Comparison of ENCODE assay signal across 24 cellular contexts in genomic region chr1:236845830-236846229, GRCh38.
"Had no signal": no experiment of that assay in that cellular context is flagged by ENCODE, and none has a peak within 500 bp of the region (broad histone marks: within the 10 kb centered on the region; RNA-seq: fewer than 3 reads in every experiment).

No MANE protein-coding gene starts in this region.

- DNase-seq: activated B cell treated with CpG ODN at 0.5 μM for 24 hours; activated CD4-positive, alpha-beta T cell treated with anti-CD3 and anti-CD28 coated beads, Interleukin-2, amount 50 U/mL, for 1 hour; activated CD8-positive, alpha-beta T cell treated with anti-CD3 and anti-CD28 coated beads for 36 hours; activated naive CD8-positive, alpha-beta T cell treated with anti-CD3 and anti-CD28 coated beads, Interleukin-2, amount 50 U/mL, for 24 hours; activated T-cell treated with anti-CD3 and anti-CD28 coated beads, Interleukin-2, amount 50 U/mL, for 4 hours; dermis blood vessel endothelial cell; effector CD4-positive, alpha-beta T cell; foreskin melanocyte; hypothalamus; immature natural killer cell; kidney; naive B cell; nephron progenitor cell; retina; spleen; stimulated activated naive CD4-positive, alpha-beta T cell; T-helper 1 cell; transverse colon had no signal

- ATAC-seq: activated CD8-positive, alpha-beta T cell treated with anti-CD3 and anti-CD28 coated beads for 36 hours; activated naive CD8-positive, alpha-beta T cell treated with anti-CD3 and anti-CD28 coated beads, Interleukin-2, amount 50 U/mL, for 24 hours; activated T-cell treated with anti-CD3 and anti-CD28 coated beads, Interleukin-2, amount 50 U/mL, for 4 hours had no signal

- H3K36me3 ChIP-seq: breast epithelium, prostate gland had no signal

- FAIRE-seq: colon, urothelium cell line had no signal

- H3K4me3 ChIP-seq: breast epithelium, esophagus muscularis mucosa, prostate gland, spleen, transverse colon had no signal

- H3K4me1 ChIP-seq: breast epithelium, prostate gland had no signal

- H3K9me3 ChIP-seq: breast epithelium, esophagus muscularis mucosa, neutrophil, prostate gland, spleen, transverse colon had no signal

- H3K27me3 ChIP-seq: breast epithelium, esophagus muscularis mucosa, neutrophil, spleen, transverse colon had no signal

- H3K27ac ChIP-seq: breast epithelium, esophagus muscularis mucosa, neutrophil, prostate gland, spleen had no signal
